In genomic region chr15:76954744-76955143, GRCh38 we compare ENCODE assay signal across 24 cellular contexts. TPM values are rescaled to one million over a fixed set of nuclear protein-coding genes. Genes with fewer than 3 reads are reported as not detected.
A peak's percentile ranks its signal among the peaks of the same experiment; 100 is the strongest.
DNase-seq lines count a peak whose midpoint lies in the region; ATAC-seq, FAIRE-seq and TF ChIP-seq lines count a peak whose summit lies in the region.
"Had no signal": no experiment of that assay in that cellular context is flagged by ENCODE, and none has a peak within 500 bp of the region (broad histone marks: within the 10 kb centered on the region; RNA-seq: fewer than 3 reads in every experiment).

No MANE protein-coding gene starts in this region.

- no peak overlapping the region for H3K23ac ChIP-seq in mesenchymal stem cell (ENCODE audit: low read length in 2 of 2)

- DNase-seq in Caki2 (ENCODE audit: low read depth): peak; percentile 19
- no peak for DNase-seq in K562 (ENCODE audit: extremely low read depth in 1 of 4, low spot score in 3 of 4)
- DNase-seq in mesenchymal stem cell: peak; percentile 15
- DNase-seq in NCI-H2196 (lab: John Stamatoyannopoulos, UW; ENCODE audit: unreplicated experiment): no peak
- no peak for DNase-seq in naive thymus-derived CD8-positive, alpha-beta T cell
- DNase-seq in MM.1S: no peak
- DNase-seq: activated CD4-positive, alpha-beta memory T cell treated with anti-CD3 and anti-CD28 coated beads, Interleukin-2, amount 10 ng/mL, durations not matched to agents 7 days and 5 days; activated naive CD4-positive, alpha-beta T cell treated with anti-CD3 and anti-CD28 coated beads, Interleukin-2, amount 50 U/mL, for 16 hours; activated T-cell treated with anti-CD3 and anti-CD28 coated beads, Interleukin-2, amount 50 U/mL, for 48 hours; brain microvascular endothelial cell; EL; glutamatergic neuron; MG63; naive thymus-derived CD4-positive, alpha-beta T cell; NCI-H1930; stimulated activated CD4-positive, alpha-beta T cell treated with anti-CD3 and anti-CD28 coated beads, Interleukin-4, amount 100 ng/mL, for 1 hour had no signal

- no peaks in the 10 kb centered on the region for H3K9me1 ChIP-seq in K562 (ENCODE audit: control insufficient read depth, insufficient read depth, low read length)

- TF ChIP-seq EP300 in K562 (IDR thresholded peaks at IDR 0.05; ENCODE audit: low read length): no peak

- no peak overlapping the region for H2AK5ac ChIP-seq in mesenchymal stem cell (ENCODE audit: low read length, severe bottlenecking)

- H3K4me2 ChIP-seq in Loucy (ENCODE audit: low read depth, low read length, poor library complexity, severe bottlenecking) (peak overlapping the region; percentile 10), K562 (ENCODE audit: insufficient read depth, low read length) (no peak overlapping the region), mesenchymal stem cell (ENCODE audit: low read length, poor library complexity, severe bottlenecking) (no peak overlapping the region), MM.1S (ENCODE audit: low read depth, low read length) (no peak overlapping the region)

- no peak overlapping the region for H2BK5ac ChIP-seq in mesenchymal stem cell (ENCODE audit: low read depth, low read length, poor library complexity, severe bottlenecking)

- WGBS in K562 (ENCODE audit: insufficient coverage, low coverage, missing lambda C conversion rate): 0% methylated on average over 2 of the region's 2 CpGs
- 59% methylated on average over 2 of the region's 2 CpGs for WGBS in mesenchymal stem cell

- H3K36me3 Mint-ChIP-seq in naive thymus-derived CD8-positive, alpha-beta T cell: peaks cover 0 to 11% (median 0%) of the 10 kb centered on the region in 3 donors

- H3K9ac ChIP-seq in Loucy (ENCODE audit: low read depth, low read length, poor library complexity, severe bottlenecking) (no peak overlapping the region), K562 (ENCODE audit: insufficient read depth in 1 of 2, low read depth in 2 of 2, low read length in 2 of 2) (no peak overlapping the region), mesenchymal stem cell (ENCODE audit: low read length) (no peak overlapping the region), MM.1S (ENCODE audit: low read length) (no peak overlapping the region)
- H3K9ac ChIP-seq: parathyroid adenoma had no signal

- no peaks in the 10 kb centered on the region for H3K9me2 ChIP-seq in Loucy (replicated peaks; ENCODE audit: low read depth, low read length)
- no peaks in the 10 kb centered on the region for H3K9me2 ChIP-seq in MM.1S (replicated peaks; ENCODE audit: insufficient read depth, low read length)

- H3K9me3 ChIP-seq in Loucy (ENCODE audit: insufficient read depth, low read depth, low read length) (no peaks in the 10 kb centered on the region), K562 (replicated peaks; ENCODE audit: control insufficient read depth, insufficient read depth, low read depth, low read length) (no peaks in the 10 kb centered on the region), mesenchymal stem cell (ENCODE audit: control insufficient read depth, low read length) (no peaks in the 10 kb centered on the region), MM.1S (replicated peaks; ENCODE audit: insufficient read depth, low read length) (no peaks in the 10 kb centered on the region)
- H3K9me3 ChIP-seq: MG63 had no signal

- no peak overlapping the region for H3K27ac Mint-ChIP-seq in naive thymus-derived CD8-positive, alpha-beta T cell
- H3K27ac Mint-ChIP-seq: activated CD4-positive, alpha-beta memory T cell treated with anti-CD3 and anti-CD28 coated beads, Interleukin-2, amount 10 ng/mL, durations not matched to agents 7 days and 5 days; dendritic cell treated with granulocyte-macrophage colony-stimulating factor and Interleukin-4, amounts not matched to agents 40 ng/mL and 50 ng/mL, for 4 days; WTC11 had no signal

- no peak overlapping the region for H4K8ac ChIP-seq in mesenchymal stem cell (ENCODE audit: low read length)

- no peaks in the 10 kb centered on the region for H3F3A ChIP-seq in Loucy (ENCODE audit: low read depth)
- H3F3A ChIP-seq in MM.1S (ENCODE audit: insufficient read depth, low read length): no peaks in the 10 kb centered on the region

- H3K9me3 Mint-ChIP-seq in naive thymus-derived CD8-positive, alpha-beta T cell: no peaks in the 10 kb centered on the region
- H3K9me3 Mint-ChIP-seq: activated CD4-positive, alpha-beta memory T cell treated with anti-CD3 and anti-CD28 coated beads, Interleukin-2, amount 10 ng/mL, durations not matched to agents 7 days and 5 days; dendritic cell treated with granulocyte-macrophage colony-stimulating factor and Interleukin-4, amounts not matched to agents 40 ng/mL and 50 ng/mL, for 4 days; naive thymus-derived CD4-positive, alpha-beta T cell; WTC11 had no signal

- no peak overlapping the region for H2AFZ ChIP-seq in Loucy (ENCODE audit: low read length)
- H2AFZ ChIP-seq in K562 (ENCODE audit: low read depth, low read length): no peak overlapping the region
- no peak overlapping the region for H2AFZ ChIP-seq in mesenchymal stem cell (ENCODE audit: low read depth, low read length)
- H2AFZ ChIP-seq in MM.1S (ENCODE audit: low read length): no peak overlapping the region
- H2AFZ ChIP-seq: parathyroid adenoma had no signal

- peaks cover 0 to 14% (median 12%) of the 10 kb centered on the region in 4 donors for H3K4me1 Mint-ChIP-seq in naive thymus-derived CD8-positive, alpha-beta T cell

- H3K18ac ChIP-seq in mesenchymal stem cell (ENCODE audit: low read depth in 1 of 2, low read length in 2 of 2): no peak overlapping the region

- no peak overlapping the region for H3K14ac ChIP-seq in mesenchymal stem cell (ENCODE audit: low read length in 2 of 2)

- no peak overlapping the region for H4K91ac ChIP-seq in mesenchymal stem cell (ENCODE audit: low read length)

- peaks cover 18% of the 10 kb centered on the region for H3K4me1 ChIP-seq in Loucy (ENCODE audit: insufficient read depth, low read length, poor library complexity, severe bottlenecking)
- no peaks in the 10 kb centered on the region for H3K4me1 ChIP-seq in K562 (replicated peaks in 1 of 2; ENCODE audit: control insufficient read depth in 2 of 2, insufficient read depth in 2 of 2, low read length in 2 of 2)
- H3K4me1 ChIP-seq in mesenchymal stem cell (ENCODE audit: control insufficient read depth, insufficient read depth, low read depth, low read length): no peaks in the 10 kb centered on the region
- H3K4me1 ChIP-seq in MM.1S (ENCODE audit: low read length): no peaks in the 10 kb centered on the region

- no peak overlapping the region for H2BK120ac ChIP-seq in mesenchymal stem cell (ENCODE audit: low read depth, low read length)

- peak overlapping the region; percentile 5 for H3K4me3 ChIP-seq in Loucy (ENCODE audit: low read length, poor library complexity, severe bottlenecking)
- H3K4me3 ChIP-seq in K562: no peak overlapping the region
- H3K4me3 ChIP-seq in mesenchymal stem cell (ENCODE audit: insufficient read depth in 1 of 2, low read depth in 1 of 2, low read length in 2 of 2): no peak overlapping the region
- no peak overlapping the region for H3K4me3 ChIP-seq in MM.1S (ENCODE audit: low read length)
- H3K4me3 ChIP-seq: lung, MG63 had no signal

- H3K27ac ChIP-seq in K562 (ENCODE audit: extremely low read depth, low read depth, low read length): no peak overlapping the region
- H3K27ac ChIP-seq in mesenchymal stem cell (ENCODE audit: low read length, poor library complexity, severe bottlenecking): no peak overlapping the region
- no peak overlapping the region for H3K27ac ChIP-seq in MM.1S (ENCODE audit: low read length)
- H3K27ac ChIP-seq: brain microvascular endothelial cell, parathyroid adenoma had no signal

- ATAC-seq in K562 (no peak), HG03354 (IDR thresholded peaks at IDR 0.05; ENCODE audit: poor library complexity, severe bottlenecking, unreplicated experiment) (no peak)
- ATAC-seq in naive thymus-derived CD8-positive, alpha-beta T cell: no peak
- ATAC-seq: naive thymus-derived CD4-positive, alpha-beta T cell; Right ventricle myocardium inferior; WTC11 had no signal

- TF ChIP-seq POLR2A in K562 (conservative IDR thresholded peaks at IDR 0.05): no peak

- H2BK12ac ChIP-seq in mesenchymal stem cell (ENCODE audit: low read length in 2 of 2): no peak overlapping the region

- CTCF ChIA-PET in K562 (lab: Yijun Ruan, JAX; ENCODE audit: low intra/inter-chr PET ratio): no interaction called here

- TF ChIP-seq RAD21 in K562 (CRISPR knock-in tag; conservative IDR thresholded peaks at IDR 0.05 in 1 of 2, IDR thresholded peaks at IDR 0.05 in 1 of 2): no peak

- H3K4me3 Mint-ChIP-seq in naive thymus-derived CD8-positive, alpha-beta T cell: no peak overlapping the region
- H3K4me3 Mint-ChIP-seq: activated CD4-positive, alpha-beta memory T cell treated with anti-CD3 and anti-CD28 coated beads, Interleukin-2, amount 10 ng/mL, durations not matched to agents 7 days and 5 days; dendritic cell treated with granulocyte-macrophage colony-stimulating factor and Interleukin-4, amounts not matched to agents 40 ng/mL and 50 ng/mL, for 4 days; naive thymus-derived CD4-positive, alpha-beta T cell; WTC11 had no signal

- H3K79me2 ChIP-seq in Loucy (ENCODE audit: insufficient read depth, low read length): no peaks in the 10 kb centered on the region
- no peaks in the 10 kb centered on the region for H3K79me2 ChIP-seq in K562 (ENCODE audit: control insufficient read depth, insufficient read depth, low read length)
- H3K79me2 ChIP-seq in MM.1S (ENCODE audit: low read length): no peaks in the 10 kb centered on the region
- H3K79me2 ChIP-seq: parathyroid adenoma had no signal

- in situ Hi-C loops in Caki2 (cut with HindIII; ENCODE audit: low pct_unique_long_range_greater_than_20kb, low sequenced_read_pairs) (no loop called here), K562 (cut with MboI) (no loop called here)

- H3K36me3 ChIP-seq in Loucy (ENCODE audit: insufficient read depth, low read length) (peaks cover 8% of the 10 kb centered on the region; the same call in 1 of the 2 replicates), K562 (ENCODE audit: control insufficient read depth, insufficient read depth, low read length) (peaks cover 10% of the 10 kb centered on the region; the same call in 1 of the 3 replicates), mesenchymal stem cell (ENCODE audit: control insufficient read depth in 1 of 2, insufficient read depth in 2 of 2, low read depth in 1 of 2, low read length in 2 of 2) (peaks cover 0 to 9% of the 10 kb centered on the region in 2 experiments), MM.1S (replicated peaks; ENCODE audit: insufficient read depth, low read length) (no peaks in the 10 kb centered on the region)
- H3K36me3 ChIP-seq: brain microvascular endothelial cell had no signal

- H3K27me3 ChIP-seq in Loucy (ENCODE audit: insufficient read depth, low read length, poor library complexity, severe bottlenecking): no peaks in the 10 kb centered on the region
- H3K27me3 ChIP-seq in K562 (ENCODE audit: control insufficient read depth in 2 of 2, insufficient read depth in 2 of 2, low read length in 2 of 2): peaks cover 0 to 2% of the 10 kb centered on the region in 2 experiments; a peak in 1 of 5 replicates
- no peaks in the 10 kb centered on the region for H3K27me3 ChIP-seq in mesenchymal stem cell (ENCODE audit: control insufficient read depth in 1 of 2, insufficient read depth in 1 of 2, low read length in 2 of 2)
- H3K27me3 ChIP-seq in MM.1S (replicated peaks; ENCODE audit: insufficient read depth, low read length): no peaks in the 10 kb centered on the region
- H3K27me3 ChIP-seq: brain microvascular endothelial cell, MG63 had no signal

- intact Hi-C loops in K562 (cut with micrococcal nuclease): no loop called here

- TF ChIP-seq CTCF in Loucy (conservative IDR thresholded peaks at IDR 0.05; ENCODE audit: low read length) (no peak), K562 (IDR thresholded peaks at IDR 0.05 in 2 of 3, conservative IDR thresholded peaks at IDR 0.05 in 1 of 3; ENCODE audit: insufficient read depth in 2 of 3, low read depth in 1 of 3, low read length in 3 of 3) (no peak), MM.1S (IDR thresholded peaks at IDR 0.05; ENCODE audit: low read length) (no peak)

- POLR2A ChIA-PET in K562 (lab: Yijun Ruan, JAX): interaction anchor here (0.7 to 1.2 kb wide), 3 partner anchors 9 to 23 kb away, joined by 3 to 5 read pairs (median 4); partner anchors contain the start of gene RCN2
- POLR2A ChIA-PET in naive thymus-derived CD8-positive, alpha-beta T cell (lab: Charles Lee): interaction anchor here (0.7 kb wide), 1 partner anchor 11 kb away, joined by 5 read pairs; no protein-coding TSS in a partner anchor

- FAIRE-seq in K562 (lab: Jason Lieb, UNC): no peak

- H4K20me1 ChIP-seq in Loucy (ENCODE audit: insufficient read depth, low read length, poor library complexity, severe bottlenecking) (no peaks in the 10 kb centered on the region), K562 (replicated peaks; ENCODE audit: control insufficient read depth, insufficient read depth, low read length) (no peaks in the 10 kb centered on the region), MM.1S (ENCODE audit: insufficient read depth, low read length) (no peaks in the 10 kb centered on the region)

- no TSS peak for BruUV-seq in K562 (replicated peaks; lab: Mats Ljungman, UMichigan)

- H2BK15ac ChIP-seq in mesenchymal stem cell (ENCODE audit: low read depth, poor library complexity, severe bottlenecking): no peak overlapping the region

- H3K79me1 ChIP-seq in mesenchymal stem cell (replicated peaks; ENCODE audit: low read length, poor library complexity, severe bottlenecking): no peaks in the 10 kb centered on the region

- H3K4ac ChIP-seq in mesenchymal stem cell (ENCODE audit: low read depth in 1 of 2, low read length in 2 of 2): no peak overlapping the region

- H3K27me3 Mint-ChIP-seq in naive thymus-derived CD8-positive, alpha-beta T cell: no peaks in the 10 kb centered on the region
- H3K27me3 Mint-ChIP-seq: activated CD4-positive, alpha-beta memory T cell treated with anti-CD3 and anti-CD28 coated beads, Interleukin-2, amount 10 ng/mL, durations not matched to agents 7 days and 5 days; dendritic cell treated with granulocyte-macrophage colony-stimulating factor and Interleukin-4, amounts not matched to agents 40 ng/mL and 50 ng/mL, for 4 days had no signal

RNA-seq across cellular contexts. Expression of gene RCN2, which starts 23.2 kb away (rescaled TPM):
- 76.2 and 121 TPM in 2 replicates for total RNA-seq in Caki2 (2014; rRNA removed; shearing (Covaris generic); ENCODE audit: low replicate concordance)
- 11.5 and 48.1 TPM in 2 replicates for total RNA-seq in K562 (2011; cell fraction: chromatin; rRNA removed; ENCODE audit: low replicate concordance)
- 16.4 and 16.5 TPM in 2 replicates for total RNA-seq in K562 (2011; cell fraction: nucleolus; rRNA removed)
- total RNA-seq in K562 (2011; cell fraction: nucleoplasm; rRNA removed): 29.3 and 45.6 TPM in 2 replicates
- total RNA-seq in K562 (2014; rRNA removed) (19.5 and 24.0 TPM in 2 replicates), K562 (2014; rRNA removed; fragmentation: Illumina TruSeq; extraction: Trizol) (56.3 and 58.4 TPM in 2 replicates), K562 (2015; rRNA removed; fragmentation: Illumina TruSeq; extraction: Trizol) (48.4 and 52.8 TPM in 2 replicates), K562 (2021) (33.6 and 34.3 TPM in 2 replicates)
- polyA plus RNA-seq in K562 (2011; rRNA removed) (45.7 and 59.8 TPM in 2 replicates), K562 (2014; fragmentation: Illumina TruSeq; extraction: Trizol) (47.4 and 56.3 TPM in 2 replicates), K562 (2014; fragmentation: Nextera tagmentation; extraction: Ambion mirVana) (10 to 100 TPM; 20.9 to 26.3 TPM), K562 (2014; rRNA removed) (63.1 and 63.6 TPM in 2 replicates)
- 10.4 and 17.3 TPM in 2 replicates for polyA plus RNA-seq in K562 (2011; cell fraction: cytosol; rRNA removed)
- 10.6 and 17.8 TPM in 2 replicates for polyA plus RNA-seq in K562 (2011; cell fraction: nucleus; rRNA removed)
- polyA plus RNA-seq in K562 (2012): 27.4 and 32.0 TPM in 2 replicates
- 30.4 and 39.1 TPM in 2 replicates for polyA minus RNA-seq in K562 (2011; rRNA and poly(A)+ RNA removed)
- 10.3 and 12.0 TPM in 2 replicates for polyA minus RNA-seq in K562 (2011; cell fraction: cytosol; rRNA and poly(A)+ RNA removed)
- polyA minus RNA-seq in K562 (2011; cell fraction: nucleus; rRNA and poly(A)+ RNA removed): 6.5 and 10.8 TPM in 2 replicates
- 77.6 TPM for polyA plus RNA-seq in mesenchymal stem cell (2013, experiment 1 of 2)
- polyA plus RNA-seq in mesenchymal stem cell (2013, experiment 2 of 2): 81.4 TPM
- total RNA-seq in naive thymus-derived CD8-positive, alpha-beta T cell: 10 to 100 TPM; 30.7 to 31.1 TPM
- 10 to 100 TPM; 40.3 to 46.5 (median 43.6) TPM for polyA plus RNA-seq in naive thymus-derived CD8-positive, alpha-beta T cell

RNA-seq across cellular contexts. Expression of gene PSTPIP1, which starts 40.2 kb away (rescaled TPM):
- not detected in 2 replicates for total RNA-seq in Caki2 (2014; rRNA removed; shearing (Covaris generic); ENCODE audit: low replicate concordance)
- total RNA-seq in K562 (2011; cell fraction: chromatin; rRNA removed; ENCODE audit: low replicate concordance): not detected in 2 replicates
- not detected in 2 replicates for total RNA-seq in K562 (2011; cell fraction: nucleolus; rRNA removed)
- not detected in 2 replicates for total RNA-seq in K562 (2011; cell fraction: nucleoplasm; rRNA removed)
- total RNA-seq in K562 (2014; rRNA removed): not detected in 2 replicates
- total RNA-seq in K562 (2014; rRNA removed; fragmentation: Illumina TruSeq; extraction: Trizol): not detected in 2 replicates
- total RNA-seq in K562 (2015; rRNA removed; fragmentation: Illumina TruSeq; extraction: Trizol): not detected in 2 replicates
- 0.58 TPM in 1 of 2 replicates, not detected in the other for total RNA-seq in K562 (2021)
- polyA plus RNA-seq in K562 (2011; rRNA removed): not detected in 2 replicates
- polyA plus RNA-seq in K562 (2011; cell fraction: cytosol; rRNA removed): 0.12 TPM in 1 of 2 replicates, not detected in the other
- polyA plus RNA-seq in K562 (2011; cell fraction: nucleus; rRNA removed): 0.11 and 0.15 TPM in 2 replicates
- not detected in 2 replicates for polyA plus RNA-seq in K562 (2012)
- polyA plus RNA-seq in K562 (2014; fragmentation: Illumina TruSeq; extraction: Trizol): not detected in 2 replicates
- polyA plus RNA-seq in K562 (2014; fragmentation: Nextera tagmentation; extraction: Ambion mirVana): not detected
- not detected in 2 replicates for polyA plus RNA-seq in K562 (2014; rRNA removed)
- polyA minus RNA-seq in K562 (2011; rRNA and poly(A)+ RNA removed): not detected in 2 replicates
- not detected in 2 replicates for polyA minus RNA-seq in K562 (2011; cell fraction: cytosol; rRNA and poly(A)+ RNA removed)
- polyA minus RNA-seq in K562 (2011; cell fraction: nucleus; rRNA and poly(A)+ RNA removed): not detected in 2 replicates
- polyA plus RNA-seq in mesenchymal stem cell (2013, experiment 1 of 2): not detected
- polyA plus RNA-seq in mesenchymal stem cell (2013, experiment 2 of 2): not detected
- total RNA-seq in naive thymus-derived CD8-positive, alpha-beta T cell: 100 to 1,000 TPM; 118 to 124 TPM
- 10 to 100 TPM; 34.0 to 50.6 (median 41.8) TPM for polyA plus RNA-seq in naive thymus-derived CD8-positive, alpha-beta T cell
- total RNA-seq: NCI-H460 had no signal

RNA-seq across cellular contexts. Expression of gene SCAPER, which starts 49.6 kb away (rescaled TPM):
- total RNA-seq in Caki2 (2014; rRNA removed; shearing (Covaris generic); ENCODE audit: low replicate concordance): 4.6 and 5.7 TPM in 2 replicates
- 6.0 and 20.4 TPM in 2 replicates for total RNA-seq in K562 (2011; cell fraction: chromatin; rRNA removed; ENCODE audit: low replicate concordance)
- total RNA-seq in K562 (2011; cell fraction: nucleolus; rRNA removed): 1.8 and 4.1 TPM in 2 replicates
- 4.1 and 4.6 TPM in 2 replicates for total RNA-seq in K562 (2011; cell fraction: nucleoplasm; rRNA removed)
- 2.8 and 2.9 TPM in 2 replicates for total RNA-seq in K562 (2014; rRNA removed)
- total RNA-seq in K562 (2014; rRNA removed; fragmentation: Illumina TruSeq; extraction: Trizol): 5.7 and 7.9 TPM in 2 replicates
- total RNA-seq in K562 (2015; rRNA removed; fragmentation: Illumina TruSeq; extraction: Trizol): 4.1 and 5.1 TPM in 2 replicates
- total RNA-seq in K562 (2021): 5.0 and 7.3 TPM in 2 replicates
- polyA plus RNA-seq in K562 (2011; rRNA removed): 1.3 and 1.4 TPM in 2 replicates
- 0.49 and 0.83 TPM in 2 replicates for polyA plus RNA-seq in K562 (2011; cell fraction: cytosol; rRNA removed)
- polyA plus RNA-seq in K562 (2011; cell fraction: nucleus; rRNA removed): 1.5 and 1.7 TPM in 2 replicates
- 2.3 and 2.9 TPM in 2 replicates for polyA plus RNA-seq in K562 (2012)
- 3.0 and 5.6 TPM in 2 replicates for polyA plus RNA-seq in K562 (2014; fragmentation: Illumina TruSeq; extraction: Trizol)
- 1 to 10 TPM; 3.0 to 3.2 TPM for polyA plus RNA-seq in K562 (2014; fragmentation: Nextera tagmentation; extraction: Ambion mirVana)
- polyA plus RNA-seq in K562 (2014; rRNA removed): 1.4 and 5.9 TPM in 2 replicates
- polyA minus RNA-seq in K562 (2011; rRNA and poly(A)+ RNA removed): 2.9 and 6.4 TPM in 2 replicates
- 1.8 and 3.0 TPM in 2 replicates for polyA minus RNA-seq in K562 (2011; cell fraction: cytosol; rRNA and poly(A)+ RNA removed)
- 4.8 and 13.6 TPM in 2 replicates for polyA minus RNA-seq in K562 (2011; cell fraction: nucleus; rRNA and poly(A)+ RNA removed)
- 4.2 TPM for polyA plus RNA-seq in mesenchymal stem cell (2013, experiment 1 of 2)
- 4.4 TPM for polyA plus RNA-seq in mesenchymal stem cell (2013, experiment 2 of 2)
- 10 to 100 TPM; 42.3 to 58.5 TPM for total RNA-seq in naive thymus-derived CD8-positive, alpha-beta T cell
- 10 to 100 TPM; 12.3 to 17.7 (median 15.9) TPM for polyA plus RNA-seq in naive thymus-derived CD8-positive, alpha-beta T cell

Comparison
In these comparisons a context has a peak if more than half of its experiments do, and no peak if none do; other contexts are left out.
1. DNase-seq: peak in Caki2 (single experiment) and mesenchymal stem cell (single experiment); none in K562 (0 of 4), NCI-H2196 (single experiment), naive thymus-derived CD8-positive, alpha-beta T cell (0 of 10) and MM.1S (single experiment).
2. RNA of gene PSTPIP1, which starts 40.2 kb away (total RNA-seq): 118 to 124 TPM in naive thymus-derived CD8-positive, alpha-beta T cell; not detected in Caki2 and 0.58 TPM in K562; every median in the first group is over 10 times any median in the second.